1 cellular context compared by ENCODE assay signal in the genomic region with DNA sequence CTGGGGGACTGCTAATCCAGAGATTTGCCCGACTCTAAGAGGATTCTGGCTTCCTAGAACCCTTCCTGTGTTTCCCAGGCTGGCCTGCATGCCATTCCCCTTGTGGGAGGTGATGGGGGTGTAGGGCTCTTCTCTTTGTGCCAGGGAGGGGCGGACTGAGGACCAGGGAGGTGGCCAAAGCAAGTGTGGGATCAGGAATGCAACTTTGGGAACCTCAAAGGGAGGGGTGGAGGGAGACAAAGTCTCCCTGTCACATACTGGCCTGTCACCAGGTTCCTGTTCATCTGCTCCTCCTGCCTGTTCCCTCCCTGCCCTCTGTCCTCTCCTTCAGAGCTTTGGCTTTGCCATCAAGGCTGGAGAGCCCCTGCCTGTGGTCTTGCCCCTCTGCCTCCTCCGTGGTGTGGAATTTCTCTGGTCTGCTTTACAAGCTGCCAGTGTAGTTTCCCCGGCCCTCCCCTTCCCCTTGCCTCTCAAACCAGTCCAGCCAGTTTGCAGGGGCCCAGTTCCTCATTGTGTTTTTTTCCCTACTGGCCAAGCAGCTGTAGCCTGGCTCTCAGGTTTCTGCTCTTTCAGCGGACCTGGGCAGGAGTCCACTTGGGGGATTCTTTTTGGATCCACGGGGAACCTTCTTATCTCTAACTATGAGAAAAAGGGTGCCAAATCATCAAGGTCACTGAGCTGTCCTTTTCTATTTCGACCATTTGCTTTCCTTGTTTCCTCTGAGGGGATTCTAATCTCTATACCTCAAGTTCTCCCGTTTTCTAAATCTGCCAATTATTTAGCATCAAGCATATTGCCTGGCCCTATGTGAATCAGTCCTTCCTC.
A peak's percentile ranks its signal among the peaks of the same experiment; 100 is the strongest.
TF ChIP-seq lines count a peak whose summit lies in the region.

No MANE protein-coding gene starts in this region.

TF ChIP-seq in Ishikawa, 13 proteins besides CTCF, POLR2A, EP300 and RAD21 (continued from another document):
- TF ChIP-seq, protein P1, sequence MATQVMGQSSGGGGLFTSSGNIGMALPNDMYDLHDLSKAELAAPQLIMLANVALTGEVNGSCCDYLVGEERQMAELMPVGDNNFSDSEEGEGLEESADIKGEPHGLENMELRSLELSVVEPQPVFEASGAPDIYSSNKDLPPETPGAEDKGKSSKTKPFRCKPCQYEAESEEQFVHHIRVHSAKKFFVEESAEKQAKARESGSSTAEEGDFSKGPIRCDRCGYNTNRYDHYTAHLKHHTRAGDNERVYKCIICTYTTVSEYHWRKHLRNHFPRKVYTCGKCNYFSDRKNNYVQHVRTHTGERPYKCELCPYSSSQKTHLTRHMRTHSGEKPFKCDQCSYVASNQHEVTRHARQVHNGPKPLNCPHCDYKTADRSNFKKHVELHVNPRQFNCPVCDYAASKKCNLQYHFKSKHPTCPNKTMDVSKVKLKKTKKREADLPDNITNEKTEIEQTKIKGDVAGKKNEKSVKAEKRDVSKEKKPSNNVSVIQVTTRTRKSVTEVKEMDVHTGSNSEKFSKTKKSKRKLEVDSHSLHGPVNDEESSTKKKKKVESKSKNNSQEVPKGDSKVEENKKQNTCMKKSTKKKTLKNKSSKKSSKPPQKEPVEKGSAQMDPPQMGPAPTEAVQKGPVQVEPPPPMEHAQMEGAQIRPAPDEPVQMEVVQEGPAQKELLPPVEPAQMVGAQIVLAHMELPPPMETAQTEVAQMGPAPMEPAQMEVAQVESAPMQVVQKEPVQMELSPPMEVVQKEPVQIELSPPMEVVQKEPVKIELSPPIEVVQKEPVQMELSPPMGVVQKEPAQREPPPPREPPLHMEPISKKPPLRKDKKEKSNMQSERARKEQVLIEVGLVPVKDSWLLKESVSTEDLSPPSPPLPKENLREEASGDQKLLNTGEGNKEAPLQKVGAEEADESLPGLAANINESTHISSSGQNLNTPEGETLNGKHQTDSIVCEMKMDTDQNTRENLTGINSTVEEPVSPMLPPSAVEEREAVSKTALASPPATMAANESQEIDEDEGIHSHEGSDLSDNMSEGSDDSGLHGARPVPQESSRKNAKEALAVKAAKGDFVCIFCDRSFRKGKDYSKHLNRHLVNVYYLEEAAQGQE (IDR thresholded peaks at IDR 0.05; ENCODE audit: low read depth) = no peak
- TF ChIP-seq FOXM1 (IDR thresholded peaks at IDR 0.05; ENCODE audit: borderline replicate concordance, low read depth) = peak; percentile 83
